Comparison of ENCODE assay signal across 23 cellular contexts in the genomic region with DNA sequence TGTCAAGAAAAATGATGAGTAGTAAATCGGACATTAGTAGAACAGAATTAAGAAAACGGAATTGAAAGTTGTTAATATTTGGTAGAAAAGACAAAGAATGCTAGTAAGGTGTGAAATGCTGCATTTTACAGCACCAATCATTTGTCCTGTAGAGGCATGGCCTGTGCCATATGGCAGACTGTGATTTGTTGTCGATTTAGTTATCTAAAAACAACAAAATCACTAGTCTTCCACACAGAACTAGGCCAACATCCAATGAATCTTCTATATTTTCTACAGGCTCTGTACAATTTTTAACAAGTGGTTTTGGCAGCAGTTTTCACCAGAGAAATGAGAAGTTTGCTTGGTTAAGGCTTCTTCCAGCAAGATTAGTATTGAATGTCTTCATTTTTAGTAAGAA.
"Had no signal": no experiment of that assay in that cellular context is flagged by ENCODE, and none has a peak within 500 bp of the region (broad histone marks: within the 10 kb centered on the region; RNA-seq: fewer than 3 reads in every experiment).

No MANE protein-coding gene starts in this region.

- H3K27ac ChIP-seq: ascending aorta, coronary artery, lower lobe of right lung, suprapubic skin had no signal

- H3K4me3 ChIP-seq: ascending aorta, coronary artery, lower lobe of right lung, suprapubic skin had no signal

- H3K27ac Mint-ChIP-seq: activated T-helper 1 cell treated with anti-CD3 and anti-CD28 coated beads, Interleukin-12 subunit alpha, Interleukin-12 subunit beta, Interleukin-2, Interleukin-4 antibody, amounts not matched to agents 30 ng/mL and 10 ng/mL and 1 ng/mL, durations not matched to agents 14 hours and 24 hours and 36 hours; mesothelial cell of epicardium had no signal

- ATAC-seq: lower lobe of right lung; SK-N-SH treated with all-trans-retinoic acid at 6 μM for 48 hours; stimulated activated naive CD8-positive, alpha-beta T cell treated with anti-CD3 and anti-CD28 coated beads, Interleukin-15, Interleukin-2, amounts not matched to agents 100 U/mL and 50 U/mL, for 24 hours; T-cell had no signal

- H3K9me3 ChIP-seq: ascending aorta, lower lobe of right lung, suprapubic skin had no signal

- FAIRE-seq: frontal cortex had no signal

- H3K27me3 Mint-ChIP-seq: T-cell had no signal

- H3K4me3 Mint-ChIP-seq: activated T-helper 1 cell treated with anti-CD3 and anti-CD28 coated beads, Interleukin-12 subunit alpha, Interleukin-12 subunit beta, Interleukin-2, Interleukin-4 antibody, amounts not matched to agents 30 ng/mL and 10 ng/mL and 1 ng/mL, durations not matched to agents 14 hours and 24 hours and 36 hours; mesothelial cell of epicardium; nephron progenitor cell; T-cell had no signal

- H3K27me3 ChIP-seq: ascending aorta, suprapubic skin had no signal

- DNase-seq: activated CD4-positive, alpha-beta T cell treated with anti-CD3 and anti-CD28 coated beads, Interleukin-2, amount 50 U/mL, for 4 hours; activated CD4-positive, CD25-positive, alpha-beta regulatory T cell treated with anti-CD3 and anti-CD28 coated beads, Interleukin-2, amount 50 U/mL, for 72 hours; activated gamma-delta T cell treated with Interleukin-2 at 50 U/mL for 16 hours; activated T-cell treated with anti-CD3 and anti-CD28 coated beads for 4 hours; hypothalamus; islet precursor cell; lower lobe of right lung; nephron progenitor cell; occipital lobe; posterior cingulate gyrus; retina; stimulated activated CD4-positive, alpha-beta T cell treated with anti-CD3 and anti-CD28 coated beads, Interleukin-12 subunit alpha, Interleukin-12 subunit beta, amount 100 ng/mL, for 4 hours; stimulated activated CD4-positive, alpha-beta T cell treated with anti-CD3 and anti-CD28 coated beads, Interleukin-1b, Interleukin-23, amount 100 ng/mL, for 48 hours; stimulated activated naive CD8-positive, alpha-beta T cell treated with anti-CD3 and anti-CD28 coated beads, Interleukin-15, Interleukin-2, amounts not matched to agents 100 U/mL and 50 U/mL, for 24 hours; T-cell; trophoblast cell had no signal

- H3K9me3 Mint-ChIP-seq: activated T-helper 1 cell treated with anti-CD3 and anti-CD28 coated beads, Interleukin-12 subunit alpha, Interleukin-12 subunit beta, Interleukin-2, Interleukin-4 antibody, amounts not matched to agents 30 ng/mL and 10 ng/mL and 1 ng/mL, durations not matched to agents 14 hours and 24 hours and 36 hours; mesothelial cell of epicardium; nephron progenitor cell; T-cell had no signal
